In genomic region chr3:153159771-153160397, GRCh38 we compare ENCODE assay signal across 8 cellular contexts. TPM values are rescaled to one million over a fixed set of nuclear protein-coding genes. Genes with fewer than 3 reads are reported as not detected.
A peak's percentile ranks its signal among the peaks of the same experiment; 100 is the strongest.
DNase-seq lines count a peak whose midpoint lies in the region; ATAC-seq, FAIRE-seq and TF ChIP-seq lines count a peak whose summit lies in the region.

No MANE protein-coding gene starts in this region.

- no peaks in the 10 kb centered on the region for H3K36me3 ChIP-seq in CD8-positive, alpha-beta T cell (ENCODE audit: insufficient read depth, low read length)
- H3K36me3 ChIP-seq in Peyer's patch (no peaks in the 10 kb centered on the region), pancreas (no peaks in the 10 kb centered on the region)

- intact Hi-C loops in CD8-positive, alpha-beta T cell (cut with DNase I, micrococcal nuclease): loop anchor here (2.0 to 10.0 kb wide), 6 partner anchors 19 to 1955 kb away; partner anchors contain the start of genes DHX36 (in 2 of the 2) and GPR171 (in 1 of the 2)
- intact Hi-C loops in pancreas (cut with DNase I): no loop called here

- FAIRE-seq in pancreas (lab: Jason Lieb, UNC) (no peak), D721Med (lab: Jason Lieb, UNC) (no peak)

- H3K9me3 ChIP-seq in CD8-positive, alpha-beta T cell (ENCODE audit: low read length): no peaks in the 10 kb centered on the region
- H3K9me3 ChIP-seq in Peyer's patch (no peaks in the 10 kb centered on the region), pancreas (no peaks in the 10 kb centered on the region)

- no peak for TF ChIP-seq CTCF in CD8-positive, alpha-beta T cell (IDR thresholded peaks at IDR 0.05)
- TF ChIP-seq CTCF in Peyer's patch (IDR thresholded peaks at IDR 0.05) (no peak), epithelial cell of proximal tubule (conservative IDR thresholded peaks at IDR 0.05; ENCODE audit: low read depth, low read length) (no peak), pancreas (IDR thresholded peaks at IDR 0.05) (no peak), D721Med (IDR thresholded peaks at IDR 0.05; ENCODE audit: insufficient read depth, missing control alignments) (no peak)

- CTCF ChIA-PET in CD8-positive, alpha-beta T cell (lab: Charles Lee): interaction anchor here (0.6 to 9.6 kb wide), 6 partner anchors 11 to 609 kb away, joined by 3 to 109 read pairs (median 8); no protein-coding TSS in a partner anchor

- peak overlapping the region; percentile 95 for H3K27ac Mint-ChIP-seq in CD8-positive, alpha-beta T cell

- H3K4me3 Mint-ChIP-seq in CD8-positive, alpha-beta T cell: peak overlapping the region; percentile 99

- no peaks in the 10 kb centered on the region for H3K27me3 Mint-ChIP-seq in CD8-positive, alpha-beta T cell (ENCODE audit: low read depth)

- no peak for DNase-seq in CD8-positive, alpha-beta T cell
- DNase-seq in Peyer's patch (no peak), epithelial cell of proximal tubule (ENCODE audit: low read depth) (no peak), pancreas (no peak), NCI-H82 treated with DMSO at 0.1 percent for 48 hours (lab: John Stamatoyannopoulos, UW; ENCODE audit: unreplicated experiment) (no peak), D721Med (ENCODE audit: insufficient read length, low spot score) (no peak), kidney tubule cell (ENCODE audit: low spot score) (no peak)

- peak overlapping the region; percentile 74 for H3K27ac ChIP-seq in CD8-positive, alpha-beta T cell (ENCODE audit: low read depth, low read length)
- H3K27ac ChIP-seq in Peyer's patch: peak overlapping the region; percentile 90 to 96 (median 94)
- H3K27ac ChIP-seq in pancreas: peak overlapping the region; percentile 91 to 97 (median 95)

- no peaks in the 10 kb centered on the region for H3K9me3 Mint-ChIP-seq in CD8-positive, alpha-beta T cell

- WGBS in pancreas, 2 donors: 79 to 87% methylated on average over 9 of the region's 9 CpGs

- H3K36me3 Mint-ChIP-seq in CD8-positive, alpha-beta T cell: peaks cover 23% of the 10 kb centered on the region

- no peaks in the 10 kb centered on the region for H3K27me3 ChIP-seq in CD8-positive, alpha-beta T cell (ENCODE audit: insufficient read depth, low read length)
- H3K27me3 ChIP-seq in Peyer's patch (no peaks in the 10 kb centered on the region), pancreas (no peaks in the 10 kb centered on the region)

- ATAC-seq in CD8-positive, alpha-beta T cell: no peak
- ATAC-seq in pancreas (no peak), HG02588 (IDR thresholded peaks at IDR 0.05; ENCODE audit: unreplicated experiment) (no peak)

- peak overlapping the region; percentile 69 for H3K4me3 ChIP-seq in CD8-positive, alpha-beta T cell (ENCODE audit: low read depth, low read length)
- H3K4me3 ChIP-seq in Peyer's patch (peak overlapping the region; percentile 85 to 95 (median 90)), epithelial cell of proximal tubule (ENCODE audit: low read depth, low read length) (peak overlapping the region; percentile 94), pancreas (peak overlapping the region; percentile 51 to 93 (median 73))

- POLR2A ChIA-PET in CD8-positive, alpha-beta T cell (lab: Charles Lee): interaction anchor here (1.5 to 6.6 kb wide), 4 partner anchors 13 to 130 kb away, joined by 3 to 51 read pairs (median 16); no protein-coding TSS in a partner anchor

- no peak for TF ChIP-seq POLR2A in Peyer's patch (IDR thresholded peaks at IDR 0.05)

- H3K4me1 ChIP-seq in CD8-positive, alpha-beta T cell (ENCODE audit: insufficient read depth, low read length): peaks cover 13% of the 10 kb centered on the region
- H3K4me1 ChIP-seq in Peyer's patch: peaks cover 0 to 30% (median 0%) of the 10 kb centered on the region in 4 donors
- H3K4me1 ChIP-seq in pancreas: peaks cover 6 to 12% (median 9%) of the 10 kb centered on the region in 3 donors

- H3K4me1 Mint-ChIP-seq in CD8-positive, alpha-beta T cell (ENCODE audit: low read depth): peaks cover 21% of the 10 kb centered on the region

RNA-seq across cellular contexts. Expression of gene RAP2B, which starts 2.1 kb away (rescaled TPM):
- 10 to 100 TPM; 16.9 to 17.6 TPM for total RNA-seq in CD8-positive, alpha-beta T cell
- total RNA-seq in Peyer's patch (10 to 100 TPM in 2 of 4 donors, 1 to 10 TPM in 2; 5.0 to 12.7 (median 10.1) TPM), epithelial cell of proximal tubule (21.7 and 44.7 TPM in 2 replicates), pancreas (1 to 10 TPM; 2.1 to 7.9 (median 3.4) TPM)
- polyA plus RNA-seq in pancreas: 1 to 10 TPM; 1.6 to 2.1 TPM

Comparison
In these comparisons a context has a peak if more than half of its experiments do, and no peak if none do; other contexts are left out.
1. intact Hi-C loops: an anchor here in CD8-positive, alpha-beta T cell (2.0 to 10.0 kb wide); none called in pancreas.